Comparison of ENCODE assay signal across 8 cellular contexts in the genomic region with DNA sequence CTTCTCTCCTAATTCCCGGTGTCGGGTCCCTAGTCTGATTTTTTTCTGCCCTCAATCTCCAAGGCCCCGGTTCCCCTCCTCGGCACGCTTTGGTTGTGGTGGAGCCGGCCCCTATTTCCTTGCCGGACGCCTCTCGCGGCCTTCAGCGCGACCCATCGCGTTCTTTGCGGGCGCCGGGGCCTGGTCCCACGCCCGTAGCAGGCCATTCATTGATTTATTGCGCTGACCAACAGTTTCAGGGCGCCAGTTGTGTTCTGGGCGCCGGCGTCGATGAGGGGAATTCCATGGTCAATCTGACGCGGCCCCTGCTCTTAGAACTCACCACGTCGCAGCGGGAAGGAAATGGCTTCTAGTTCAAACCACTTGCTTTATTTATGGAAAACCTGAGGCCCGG. TPM values are rescaled to one million over a fixed set of nuclear protein-coding genes. Genes with fewer than 3 reads are reported as not detected.
DNase-seq lines count a peak whose midpoint lies in the region; ATAC-seq and TF ChIP-seq lines count a peak whose summit lies in the region.

No MANE protein-coding gene starts in this region.

- no peak for TF ChIP-seq CTCF in upper lobe of left lung (IDR thresholded peaks at IDR 0.05)

- 0 to 1% methylated on average over 31 of the region's 31 CpGs for WGBS in upper lobe of left lung, 2 donors

- peak in 1 of 4 donors; percentile 13 for TF ChIP-seq POLR2A in upper lobe of left lung (IDR thresholded peaks at IDR 0.05)

- H3K36me3 ChIP-seq in upper lobe of left lung: peaks cover 0 to 20% (median 12%) of the 10 kb centered on the region in 4 donors

- DNase-seq in A172 (ENCODE audit: low spot score) (peak; percentile 67), RKO (ENCODE audit: low spot score) (peak; percentile 72), cardiac septum (ENCODE audit: low spot score) (peak; percentile 79), pons (ENCODE audit: low spot score) (peak; percentile 32), upper lobe of left lung (peak; percentile 54 to 87)
- DNase-seq in activated naive CD4-positive, alpha-beta T cell treated with Interleukin-2 at 50 U/mL for 16 hours: peak; percentile 66

- TF ChIP-seq EP300 in upper lobe of left lung (IDR thresholded peaks at IDR 0.05): no peak

- no peaks in the 10 kb centered on the region for H3K9me3 ChIP-seq in upper lobe of left lung

- peak overlapping the region; percentile 67 to 93 (median 80) for H3K4me3 ChIP-seq in upper lobe of left lung

- H3K27me3 ChIP-seq in upper lobe of left lung: no peaks in the 10 kb centered on the region

- peaks cover 31 to 35% (median 32%) of the 10 kb centered on the region in 4 donors for H3K4me1 ChIP-seq in upper lobe of left lung

- ATAC-seq in GM18517 (IDR thresholded peaks at IDR 0.05; ENCODE audit: unreplicated experiment) (peak; percentile 26), HG03066 (IDR thresholded peaks at IDR 0.05; ENCODE audit: low read depth, unreplicated experiment) (peak; percentile 7), upper lobe of left lung (ENCODE audit: low FRiP score in 2 of 2) (peak; percentile 21 to 62)

- peak overlapping the region; percentile 94 to 97 (median 95) for H3K27ac ChIP-seq in upper lobe of left lung

- intact Hi-C loops in cardiac septum (cut with DNase I): loop anchor here (5.0 kb wide), 3 partner anchors 78 to 277 kb away; a partner anchor contains a TSS

RNA-seq across cellular contexts. Expression of a gene that starts 0.4 kb away (rescaled TPM):
- total RNA-seq in A172 (2014; rRNA removed; shearing (Covaris generic)): 99.4 and 114 TPM in 2 replicates
- total RNA-seq in cardiac septum (20.9 TPM), upper lobe of left lung (10 to 100 TPM; 24.2 to 51.3 (median 35.9) TPM)

RNA-seq across cellular contexts. Expression of a gene that starts 0.9 kb away (rescaled TPM):
- total RNA-seq in A172 (2014; rRNA removed; shearing (Covaris generic)): 15.8 and 19.1 TPM in 2 replicates
- total RNA-seq in cardiac septum: 7.1 TPM
- total RNA-seq in upper lobe of left lung: 10 to 100 TPM in 4 of 6 donors, 1 to 10 TPM in 2; 9.0 to 31.4 (median 13.1) TPM

RNA-seq across cellular contexts. Expression of a gene that starts 38.7 kb away (rescaled TPM):
- total RNA-seq in A172 (2014; rRNA removed; shearing (Covaris generic)): 1.3 and 6.9 TPM in 2 replicates
- total RNA-seq in cardiac septum (0.67 TPM), upper lobe of left lung (under 1 TPM in 4 of 6 donors, not detected in 2; 0.30 to 0.98 (median 0.37) TPM)

Comparison
In these comparisons a context has a peak if more than half of its experiments do, and no peak if none do; other contexts are left out.
1. Peak in every context shown above with its lines: DNase-seq, ATAC-seq, H3K4me3 ChIP-seq and H3K27ac ChIP-seq.